Comparison of ENCODE assay signal across 18 cellular contexts in the genomic region with DNA sequence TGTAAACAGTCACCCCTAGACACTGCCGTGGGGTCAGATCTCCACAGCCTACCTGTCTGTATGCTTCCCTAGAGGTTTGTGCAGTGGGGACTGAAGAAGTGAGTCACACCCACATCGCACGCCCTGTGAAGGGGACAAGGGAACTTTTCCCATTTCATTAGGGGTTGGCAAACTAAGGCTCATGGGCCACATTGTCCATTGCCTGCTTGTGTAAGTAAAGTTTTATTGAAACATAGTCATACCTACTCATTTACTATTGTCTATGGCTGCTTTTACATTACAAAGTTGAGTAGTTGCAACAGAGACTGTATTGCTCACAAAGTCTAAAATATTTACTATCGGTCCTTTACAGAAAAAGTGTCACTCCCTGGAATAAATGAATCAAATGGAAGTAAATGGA. TPM values are rescaled to one million over a fixed set of nuclear protein-coding genes. Genes with fewer than 3 reads are reported as not detected.
DNase-seq lines count a peak whose midpoint lies in the region; ATAC-seq, FAIRE-seq and TF ChIP-seq lines count a peak whose summit lies in the region.
"Had no signal": no experiment of that assay in that cellular context is flagged by ENCODE, and none has a peak within 500 bp of the region (broad histone marks: within the 10 kb centered on the region; RNA-seq: fewer than 3 reads in every experiment).

No MANE protein-coding gene starts in this region.

- H3K4me1 ChIP-seq in K562 (replicated peaks in 1 of 2; ENCODE audit: control insufficient read depth in 2 of 2, insufficient read depth in 2 of 2, low read length in 2 of 2): peaks cover 9 to 31% of the 10 kb centered on the region in 2 experiments
- peaks cover 3% of the 10 kb centered on the region for H3K4me1 ChIP-seq in mesenchymal stem cell (ENCODE audit: control insufficient read depth, insufficient read depth, low read depth, low read length)
- peaks cover 34 to 65% of the 10 kb centered on the region in 2 donors for H3K4me1 ChIP-seq in gastrocnemius medialis
- H3K4me1 ChIP-seq: Caco-2 had no signal

- peak overlapping the region; percentile 90 to 95 for H3K27ac Mint-ChIP-seq in natural killer cell
- peak overlapping the region in 1 of 2 donors; percentile 97 for H3K27ac Mint-ChIP-seq in natural killer cell treated with Interleukin-12 subunit alpha and Interleukin-12 subunit beta and Interleukin-15 and Interleukin-18, amount 100 ng/mL, for 72 hours

- ATAC-seq in natural killer cell (no peak), K562 (no peak), gastrocnemius medialis (no peak), GM19397 (IDR thresholded peaks at IDR 0.05; ENCODE audit: unreplicated experiment) (no peak)
- no peak for ATAC-seq in natural killer cell treated with Interleukin-12 subunit alpha and Interleukin-12 subunit beta and Interleukin-15 and Interleukin-18, amount 100 ng/mL, for 72 hours
- ATAC-seq: HCT116 had no signal

- no peaks in the 10 kb centered on the region for H3K9me1 ChIP-seq in K562 (ENCODE audit: control insufficient read depth, insufficient read depth, low read length)

- 83% methylated on average over 4 of the region's 4 CpGs for WGBS in K562 (ENCODE audit: insufficient coverage, low coverage, missing lambda C conversion rate)
- 99% methylated on average over 3 of the region's 4 CpGs for WGBS in mesenchymal stem cell

- peak overlapping the region; percentile 12 for H4K8ac ChIP-seq in mesenchymal stem cell (ENCODE audit: low read length)

- H2BK15ac ChIP-seq in mesenchymal stem cell (ENCODE audit: low read depth, poor library complexity, severe bottlenecking): peak overlapping the region; percentile 60

- no peak for TF ChIP-seq RAD21 in K562 (CRISPR knock-in tag; conservative IDR thresholded peaks at IDR 0.05 in 1 of 2, IDR thresholded peaks at IDR 0.05 in 1 of 2)

- CTCF ChIA-PET in K562 (lab: Yijun Ruan, JAX; ENCODE audit: low intra/inter-chr PET ratio): no interaction called here

- no peak for DNase-seq in natural killer cell
- no peak for DNase-seq in natural killer cell treated with Interleukin-12 subunit alpha and Interleukin-12 subunit beta and Interleukin-15 and Interleukin-18, amount 100 ng/mL, for 72 hours (ENCODE audit: low spot score)
- no peak for DNase-seq in K562 (ENCODE audit: extremely low read depth in 1 of 4, low spot score in 3 of 4)
- no peak for DNase-seq in mesenchymal stem cell
- DNase-seq in gastrocnemius medialis: no peak
- no peak for DNase-seq in C1 segment of cervical spinal cord (lab: John Stamatoyannopoulos, UW)
- DNase-seq in AG20443 (ENCODE audit: low spot score): no peak
- DNase-seq: 8988T; Caco-2; CD4-positive, alpha-beta T cell; GM23248 had no signal

- no peak overlapping the region for H3K27ac ChIP-seq in K562 (ENCODE audit: extremely low read depth, low read depth, low read length)
- no peak overlapping the region for H3K27ac ChIP-seq in mesenchymal stem cell (ENCODE audit: low read length, poor library complexity, severe bottlenecking)
- H3K27ac ChIP-seq in gastrocnemius medialis: peak overlapping the region; percentile 90 to 99 (median 96)
- H3K27ac ChIP-seq: C4-2B, GM23248 had no signal

- H4K91ac ChIP-seq in mesenchymal stem cell (ENCODE audit: low read length): no peak overlapping the region

- H3K79me1 ChIP-seq in mesenchymal stem cell (replicated peaks; ENCODE audit: low read length, poor library complexity, severe bottlenecking): peaks cover 8% of the 10 kb centered on the region

- no peak overlapping the region for H3K4me3 Mint-ChIP-seq in natural killer cell
- H3K4me3 Mint-ChIP-seq in natural killer cell treated with Interleukin-12 subunit alpha and Interleukin-12 subunit beta and Interleukin-15 and Interleukin-18, amount 100 ng/mL, for 72 hours: no peak overlapping the region

- H4K20me1 ChIP-seq in K562 (replicated peaks; ENCODE audit: control insufficient read depth, insufficient read depth, low read length): no peaks in the 10 kb centered on the region

- intact Hi-C loops in natural killer cell (cut with micrococcal nuclease) (loop anchor here (5.0 to 10.0 kb wide), 5 partner anchors 38 to 540 kb away; no protein-coding TSS in a partner anchor), K562 (cut with micrococcal nuclease) (loop anchor here (10.0 kb wide), 2 partner anchors 230 to 400 kb away; no protein-coding TSS in a partner anchor), gastrocnemius medialis (cut with DNase I; ENCODE audit: low total_unique reads) (loop anchor here (5.0 to 10.0 kb wide), 3 partner anchors 190 to 463 kb away; no protein-coding TSS in a partner anchor)

- H3K4me3 ChIP-seq in K562 (no peak overlapping the region), mesenchymal stem cell (ENCODE audit: insufficient read depth in 1 of 2, low read depth in 1 of 2, low read length in 2 of 2) (no peak overlapping the region), gastrocnemius medialis (no peak overlapping the region)
- H3K4me3 ChIP-seq: GM23248 had no signal

- H3K4me1 Mint-ChIP-seq in natural killer cell: peaks cover 66 to 69% of the 10 kb centered on the region in 2 donors
- H3K4me1 Mint-ChIP-seq in natural killer cell treated with Interleukin-12 subunit alpha and Interleukin-12 subunit beta and Interleukin-15 and Interleukin-18, amount 100 ng/mL, for 72 hours (ENCODE audit: low read depth in 2 of 2): peaks cover 59 to 82% of the 10 kb centered on the region in 2 donors

- H3K27me3 ChIP-seq in K562 (ENCODE audit: control insufficient read depth in 2 of 2, insufficient read depth in 2 of 2, low read length in 2 of 2) (no peaks in the 10 kb centered on the region), mesenchymal stem cell (ENCODE audit: control insufficient read depth in 1 of 2, insufficient read depth in 1 of 2, low read length in 2 of 2) (no peaks in the 10 kb centered on the region), gastrocnemius medialis (no peaks in the 10 kb centered on the region)

- TF ChIP-seq POLR2A in K562 (conservative IDR thresholded peaks at IDR 0.05) (no peak), gastrocnemius medialis (IDR thresholded peaks at IDR 0.05) (no peak)

- peak overlapping the region; percentile 19 for H2AK5ac ChIP-seq in mesenchymal stem cell (ENCODE audit: low read length, severe bottlenecking)

- peaks cover 0 to 2% of the 10 kb centered on the region in 2 donors for H3K27me3 Mint-ChIP-seq in natural killer cell (ENCODE audit: low read depth in 2 of 2)
- H3K27me3 Mint-ChIP-seq in natural killer cell treated with Interleukin-12 subunit alpha and Interleukin-12 subunit beta and Interleukin-15 and Interleukin-18, amount 100 ng/mL, for 72 hours: no peaks in the 10 kb centered on the region
- H3K27me3 Mint-ChIP-seq: B cell; CD4-positive, alpha-beta T cell had no signal

- H3K36me3 Mint-ChIP-seq in natural killer cell: no peaks in the 10 kb centered on the region
- peaks cover 4% of the 10 kb centered on the region for H3K36me3 Mint-ChIP-seq in natural killer cell treated with Interleukin-12 subunit alpha and Interleukin-12 subunit beta and Interleukin-15 and Interleukin-18, amount 100 ng/mL, for 72 hours

- TF ChIP-seq EP300 in K562 (IDR thresholded peaks at IDR 0.05; ENCODE audit: low read length): no peak

- no peak overlapping the region for H3K9ac ChIP-seq in K562 (ENCODE audit: insufficient read depth in 1 of 2, low read depth in 2 of 2, low read length in 2 of 2)
- no peak overlapping the region for H3K9ac ChIP-seq in mesenchymal stem cell (ENCODE audit: low read length)
- H3K9ac ChIP-seq: GM23248 had no signal

- no peaks in the 10 kb centered on the region; the same call in 2 of the 3 replicates for H3K79me2 ChIP-seq in K562 (ENCODE audit: control insufficient read depth, insufficient read depth, low read length)

- H2AFZ ChIP-seq in K562 (ENCODE audit: low read depth, low read length) (no peak overlapping the region), mesenchymal stem cell (ENCODE audit: low read depth, low read length) (no peak overlapping the region)
- H2AFZ ChIP-seq: GM23248 had no signal

- no peak for FAIRE-seq in K562 (lab: Jason Lieb, UNC)
- FAIRE-seq: D721Med, G401.6, H54 had no signal

- TF ChIP-seq CTCF in natural killer cell (IDR thresholded peaks at IDR 0.05): no peak
- no peak for TF ChIP-seq CTCF in K562 (IDR thresholded peaks at IDR 0.05 in 2 of 3, conservative IDR thresholded peaks at IDR 0.05 in 1 of 3; ENCODE audit: insufficient read depth in 2 of 3, low read depth in 1 of 3, low read length in 3 of 3)
- no peak for TF ChIP-seq CTCF in gastrocnemius medialis (IDR thresholded peaks at IDR 0.05 in 4 of 5, conservative IDR thresholded peaks at IDR 0.05 in 1 of 5)

- BruUV-seq in K562 (replicated peaks; lab: Mats Ljungman, UMichigan): no TSS peak

- H3K23ac ChIP-seq in mesenchymal stem cell (ENCODE audit: low read length in 2 of 2): no peak overlapping the region

- in situ Hi-C loops in K562 (cut with MboI) (no loop called here), gastrocnemius medialis (cut with MboI; ENCODE audit: low sequenced_read_pairs in 4 of 4) (loop anchor here (10.0 to 25.0 kb wide), 8 partner anchors 140 to 510 kb away; partner anchors contain the start of gene JUN (in 4 of the 4))

- no peaks in the 10 kb centered on the region for H3K36me3 ChIP-seq in K562 (ENCODE audit: control insufficient read depth, insufficient read depth, low read length)
- H3K36me3 ChIP-seq in mesenchymal stem cell (ENCODE audit: control insufficient read depth in 1 of 2, insufficient read depth in 2 of 2, low read depth in 1 of 2, low read length in 2 of 2): no peaks in the 10 kb centered on the region
- H3K36me3 ChIP-seq in gastrocnemius medialis: no peaks in the 10 kb centered on the region

- H3K18ac ChIP-seq in mesenchymal stem cell (ENCODE audit: low read depth in 1 of 2, low read length in 2 of 2): no peak overlapping the region

- H3K9me3 ChIP-seq in K562 (replicated peaks; ENCODE audit: control insufficient read depth, insufficient read depth, low read depth, low read length) (no peaks in the 10 kb centered on the region), mesenchymal stem cell (ENCODE audit: control insufficient read depth, low read length) (no peaks in the 10 kb centered on the region), gastrocnemius medialis (no peaks in the 10 kb centered on the region)
- H3K9me3 ChIP-seq: Caco-2 had no signal

- H3K4me2 ChIP-seq in K562 (ENCODE audit: insufficient read depth, low read length): no peak overlapping the region
- H3K4me2 ChIP-seq in mesenchymal stem cell (ENCODE audit: low read length, poor library complexity, severe bottlenecking): no peak overlapping the region

- POLR2A ChIA-PET in K562 (lab: Yijun Ruan, JAX): interaction anchor here (0.6 kb wide), 1 partner anchor 67 kb away, joined by 3 read pairs; no protein-coding TSS in a partner anchor

- peak overlapping the region; percentile 24 for H2BK120ac ChIP-seq in mesenchymal stem cell (ENCODE audit: low read depth, low read length)

- H3K9me3 Mint-ChIP-seq in natural killer cell: no peaks in the 10 kb centered on the region
- peaks cover 4% of the 10 kb centered on the region for H3K9me3 Mint-ChIP-seq in natural killer cell treated with Interleukin-12 subunit alpha and Interleukin-12 subunit beta and Interleukin-15 and Interleukin-18, amount 100 ng/mL, for 72 hours
- H3K9me3 Mint-ChIP-seq: CD4-positive, alpha-beta T cell had no signal

- H3K14ac ChIP-seq in mesenchymal stem cell (ENCODE audit: low read length in 2 of 2): no peak overlapping the region

- peak overlapping the region in 1 of 2 experiments; percentile 59 for H2BK12ac ChIP-seq in mesenchymal stem cell (ENCODE audit: low read length in 2 of 2)

- H2BK5ac ChIP-seq in mesenchymal stem cell (ENCODE audit: low read depth, low read length, poor library complexity, severe bottlenecking): no peak overlapping the region

- peak overlapping the region in 1 of 2 experiments; percentile 46 for H3K4ac ChIP-seq in mesenchymal stem cell (ENCODE audit: low read depth in 1 of 2, low read length in 2 of 2)

RNA-seq across cellular contexts. Expression of gene FGGY, which starts 2.5 kb away (rescaled TPM):
- total RNA-seq in natural killer cell (10 to 100 TPM; 21.8 to 31.5 (median 21.8) TPM), K562 (2014; rRNA removed) (10.4 and 10.8 TPM in 2 replicates), K562 (2014; rRNA removed; fragmentation: Illumina TruSeq; extraction: Trizol) (15.0 and 17.6 TPM in 2 replicates), K562 (2015; rRNA removed; fragmentation: Illumina TruSeq; extraction: Trizol) (17.9 and 19.2 TPM in 2 replicates), K562 (2021) (10.6 and 12.1 TPM in 2 replicates), gastrocnemius medialis (10 to 100 TPM; 24.9 to 35.9 (median 30.5) TPM)
- total RNA-seq in natural killer cell treated with Interleukin-12 subunit alpha and Interleukin-12 subunit beta and Interleukin-15 and Interleukin-18, amount 100 ng/mL, for 72 hours: 10 to 100 TPM; 10.9 to 11.9 TPM
- total RNA-seq in K562 (2011; cell fraction: chromatin; rRNA removed; ENCODE audit: low replicate concordance): 24.6 and 32.7 TPM in 2 replicates
- 11.2 and 13.0 TPM in 2 replicates for total RNA-seq in K562 (2011; cell fraction: nucleolus; rRNA removed)
- total RNA-seq in K562 (2011; cell fraction: nucleoplasm; rRNA removed): 22.0 and 23.1 TPM in 2 replicates
- polyA plus RNA-seq in K562 (2011; rRNA removed) (9.7 TPM in 2 replicates), K562 (2014; fragmentation: Illumina TruSeq; extraction: Trizol) (11.4 and 13.1 TPM in 2 replicates), K562 (2014; fragmentation: Nextera tagmentation; extraction: Ambion mirVana) (10 to 100 TPM; 12.6 to 15.4 TPM), K562 (2014; rRNA removed) (11.7 and 12.3 TPM in 2 replicates)
- polyA plus RNA-seq in K562 (2011; cell fraction: cytosol; rRNA removed): 5.6 and 10.0 TPM in 2 replicates
- 7.6 and 11.6 TPM in 2 replicates for polyA plus RNA-seq in K562 (2011; cell fraction: nucleus; rRNA removed)
- 11.1 and 43.7 TPM in 2 replicates for polyA plus RNA-seq in K562 (2012)
- 20.1 and 26.5 TPM in 2 replicates for polyA minus RNA-seq in K562 (2011; rRNA and poly(A)+ RNA removed)
- polyA minus RNA-seq in K562 (2011; cell fraction: cytosol; rRNA and poly(A)+ RNA removed): 6.1 and 6.9 TPM in 2 replicates
- polyA minus RNA-seq in K562 (2011; cell fraction: nucleus; rRNA and poly(A)+ RNA removed): 19.9 and 37.7 TPM in 2 replicates
- polyA plus RNA-seq in mesenchymal stem cell (2013, experiment 1 of 2): 3.1 TPM
- 2.7 TPM for polyA plus RNA-seq in mesenchymal stem cell (2013, experiment 2 of 2)

Comparison
In these comparisons a context has a peak if more than half of its experiments do, and no peak if none do; other contexts are left out.
1. H3K27ac ChIP-seq: peak in gastrocnemius medialis (4 of 4); none in K562 (single experiment) and mesenchymal stem cell (single experiment).